Comparison of ENCODE assay signal across 23 cellular contexts in genomic region chr4:173273956-173274355, GRCh38.
"Had no signal": no experiment of that assay in that cellular context is flagged by ENCODE, and none has a peak within 500 bp of the region (broad histone marks: within the 10 kb centered on the region; RNA-seq: fewer than 3 reads in every experiment).

No MANE protein-coding gene starts in this region.

- H3K27me3 Mint-ChIP-seq: central memory CD8-positive, alpha-beta T cell; stimulated activated memory B cell treated with anti-CD40 and anti-IgM and Interleukin-4, amounts not matched to agents 10 μg/mL and 1 μg/mL and 100 μg/mL, for 72 hours had no signal

- H3K9me3 ChIP-seq: adrenal gland, ascending aorta, breast epithelium, esophagus squamous epithelium, testis, upper lobe of left lung had no signal

- H3K4me3 Mint-ChIP-seq: central memory CD8-positive, alpha-beta T cell; endodermal cell; stimulated activated memory B cell treated with anti-CD40 and anti-IgM and Interleukin-4, amounts not matched to agents 10 μg/mL and 1 μg/mL and 100 μg/mL, for 72 hours; WTC11 had no signal

- H3K4me3 ChIP-seq: adrenal gland, ascending aorta, breast epithelium, coronary artery, esophagus squamous epithelium, mucosa of descending colon, smooth muscle cell, testis, upper lobe of left lung had no signal

- H3K27me3 ChIP-seq: adrenal gland, ascending aorta, breast epithelium, esophagus squamous epithelium, testis, upper lobe of left lung had no signal

- H3K36me3 ChIP-seq: adrenal gland, ascending aorta, breast epithelium, upper lobe of left lung had no signal

- H3K4me1 ChIP-seq: ascending aorta, breast epithelium had no signal

- DNase-seq: activated gamma-delta T cell treated with Interleukin-2 at 50 U/mL for 16 hours; activated T-cell treated with anti-CD3 and anti-CD28 coated beads, Interleukin-2, amount 50 U/mL, for 1 hour; adrenal gland; endodermal cell; esophagus squamous epithelium; glutamatergic neuron; hippocampal formation; left ventricle myocardium superior; mucosa of descending colon; nucleus accumbens; stimulated activated CD4-positive, alpha-beta T cell treated with anti-CD3 and anti-CD28 coated beads, Interleukin-15, amount 100 ng/mL, for 24 hours; T-helper 9 cell; testis; upper lobe of left lung had no signal

- H3K9me3 Mint-ChIP-seq: central memory CD8-positive, alpha-beta T cell; endodermal cell had no signal

- H3K27ac ChIP-seq: adrenal gland, ascending aorta, breast epithelium, coronary artery, esophagus squamous epithelium, testis, upper lobe of left lung had no signal

- H3K27ac Mint-ChIP-seq: activated naive CD4-positive, alpha-beta T cell treated with anti-CD3 and anti-CD28 coated beads, Interleukin-2, amount 50 U/mL, for 72 hours; endodermal cell; stimulated activated memory B cell treated with anti-CD40 and anti-IgM and Interleukin-4, amounts not matched to agents 10 μg/mL and 1 μg/mL and 100 μg/mL, for 72 hours; WTC11 had no signal

- ATAC-seq: activated naive CD4-positive, alpha-beta T cell treated with anti-CD3 and anti-CD28 coated beads, Interleukin-2, amount 50 U/mL, for 72 hours; left ventricle myocardium superior; mucosa of descending colon; sciatic nerve; stimulated activated memory B cell treated with anti-CD40 and anti-IgM and Interleukin-4, amounts not matched to agents 10 μg/mL and 1 μg/mL and 100 μg/mL, for 72 hours; WTC11 had no signal

- H3K4me2 ChIP-seq: smooth muscle cell had no signal
